ENCODE assay signal across 1 cellular context in genomic region chr13:90015565-90016507, GRCh38.
TF ChIP-seq lines count a peak whose summit lies in the region.

No MANE protein-coding gene starts in this region.

TF ChIP-seq in K562, 482 proteins besides CTCF, POLR2A, EP300 and RAD21 (continued from another document and continues in another):
- no peak for TF ChIP-seq ZNF407 (IDR thresholded peaks at IDR 0.05; ENCODE audit: low read depth)
- no peak for TF ChIP-seq TRIM24 (IDR thresholded peaks at IDR 0.05)
- TF ChIP-seq KLF1 (tag; IDR thresholded peaks at IDR 0.05): no peak
- no peak for TF ChIP-seq ZNF512 (tag; IDR thresholded peaks at IDR 0.05)
- TF ChIP-seq HOXB6 (CRISPR knock-in tag; IDR thresholded peaks at IDR 0.05; ENCODE audit: borderline replicate concordance): no peak
- no peak for TF ChIP-seq ZNF551 (CRISPR knock-in tag; IDR thresholded peaks at IDR 0.05)
- no peak for TF ChIP-seq ZNF318 (IDR thresholded peaks at IDR 0.05; ENCODE audit: borderline replicate concordance in 1 of 2, low read depth in 1 of 2)
- TF ChIP-seq SNAPC5 (CRISPR knock-in tag; IDR thresholded peaks at IDR 0.05): no peak
- no peak for TF ChIP-seq ZFPM2 (CRISPR knock-in tag; IDR thresholded peaks at IDR 0.05)
- no peak for TF ChIP-seq ADNP (tag; IDR thresholded peaks at IDR 0.05)
- TF ChIP-seq COPS2 (conservative IDR thresholded peaks at IDR 0.05): no peak
- TF ChIP-seq ZNF316 (IDR thresholded peaks at IDR 0.05): peak; percentile 95
- no peak for TF ChIP-seq ZNF511 (CRISPR knock-in tag; IDR thresholded peaks at IDR 0.05)
- TF ChIP-seq FOXJ2 (tag; IDR thresholded peaks at IDR 0.05): no peak
- no peak for TF ChIP-seq SRSF9 (IDR thresholded peaks at IDR 0.05; ENCODE audit: borderline replicate concordance, low read depth, low read length)
- no peak for TF ChIP-seq NCOA4 (IDR thresholded peaks at IDR 0.05; ENCODE audit: partially characterized antibody)
- TF ChIP-seq ZNF707 (CRISPR knock-in tag; conservative IDR thresholded peaks at IDR 0.05): no peak
- TF ChIP-seq STAT5B (CRISPR knock-in tag; IDR thresholded peaks at IDR 0.05): no peak
- TF ChIP-seq DDX20 (tag; IDR thresholded peaks at IDR 0.05; ENCODE audit: low read depth): no peak
- TF ChIP-seq ZNF766 (CRISPR knock-in tag; conservative IDR thresholded peaks at IDR 0.05): no peak
- TF ChIP-seq TFAM (CRISPR knock-in tag; conservative IDR thresholded peaks at IDR 0.05): peak; percentile 22; the same call in 1 of the 2 replicates
- TF ChIP-seq C11orf30 (IDR thresholded peaks at IDR 0.05; ENCODE audit: low read depth): peak; percentile 89
- TF ChIP-seq HDAC8 (tag; IDR thresholded peaks at IDR 0.05): no peak
- no peak for TF ChIP-seq ZNF174 (CRISPR knock-in tag; IDR thresholded peaks at IDR 0.05)
- TF ChIP-seq MAFF (IDR thresholded peaks at IDR 0.05; ENCODE audit: low read length): peak; percentile 95
- no peak for TF ChIP-seq E4F1 (CRISPR knock-in tag; IDR thresholded peaks at IDR 0.05; ENCODE audit: borderline replicate concordance)
